1 cellular context compared by ENCODE assay signal in the genomic region with DNA sequence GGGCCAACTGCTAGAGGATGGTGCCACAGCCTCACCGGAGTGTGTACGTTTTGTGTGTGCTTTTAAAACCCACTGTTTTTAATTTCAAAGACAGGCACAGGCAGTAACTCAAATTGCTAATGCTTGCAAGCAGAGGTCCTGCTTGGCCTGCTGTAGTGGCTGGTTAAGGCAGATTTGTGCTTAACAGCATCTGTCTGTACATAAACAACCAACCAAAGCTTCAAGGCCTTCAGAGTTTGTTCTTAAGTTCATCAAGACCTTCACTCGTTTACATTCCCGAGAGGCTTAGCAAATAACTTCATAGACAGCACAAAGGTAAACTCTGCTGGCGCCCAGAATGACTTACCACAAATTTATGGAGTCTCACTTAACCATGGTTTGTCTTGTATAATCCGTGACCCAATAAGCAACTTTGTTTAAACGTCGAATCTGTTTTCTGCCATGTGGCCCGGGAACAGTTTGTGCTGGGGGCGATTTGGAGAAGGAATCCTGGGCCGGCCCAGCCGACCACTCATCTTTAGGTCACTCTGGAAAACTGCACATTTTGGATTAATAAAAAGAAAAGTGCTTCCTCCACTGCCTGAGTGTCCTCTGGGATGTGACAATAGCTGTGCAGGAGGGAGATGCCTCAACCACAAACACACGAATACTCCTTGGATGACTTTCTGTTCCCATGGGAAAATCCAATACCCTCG.
A peak's percentile ranks its signal among the peaks of the same experiment; 100 is the strongest.
TF ChIP-seq lines count a peak whose summit lies in the region.

No MANE protein-coding gene starts in this region.

TF ChIP-seq in IMR-90, 13 proteins besides CTCF, POLR2A, EP300 and RAD21:
- TF ChIP-seq ELK1 (IDR thresholded peaks at IDR 0.05; ENCODE audit: borderline replicate concordance, low read depth, low read length) (no peak), MXI1 (IDR thresholded peaks at IDR 0.05; ENCODE audit: borderline replicate concordance, low read depth, low read length) (0 out of 2 replicates have a peak, but pooled peaks have one; percentile 25), BHLHE40 (IDR thresholded peaks at IDR 0.05; ENCODE audit: low read depth, low read length) (no peak)
